Comparison of ENCODE assay signal across 20 cellular contexts in the genomic region with DNA sequence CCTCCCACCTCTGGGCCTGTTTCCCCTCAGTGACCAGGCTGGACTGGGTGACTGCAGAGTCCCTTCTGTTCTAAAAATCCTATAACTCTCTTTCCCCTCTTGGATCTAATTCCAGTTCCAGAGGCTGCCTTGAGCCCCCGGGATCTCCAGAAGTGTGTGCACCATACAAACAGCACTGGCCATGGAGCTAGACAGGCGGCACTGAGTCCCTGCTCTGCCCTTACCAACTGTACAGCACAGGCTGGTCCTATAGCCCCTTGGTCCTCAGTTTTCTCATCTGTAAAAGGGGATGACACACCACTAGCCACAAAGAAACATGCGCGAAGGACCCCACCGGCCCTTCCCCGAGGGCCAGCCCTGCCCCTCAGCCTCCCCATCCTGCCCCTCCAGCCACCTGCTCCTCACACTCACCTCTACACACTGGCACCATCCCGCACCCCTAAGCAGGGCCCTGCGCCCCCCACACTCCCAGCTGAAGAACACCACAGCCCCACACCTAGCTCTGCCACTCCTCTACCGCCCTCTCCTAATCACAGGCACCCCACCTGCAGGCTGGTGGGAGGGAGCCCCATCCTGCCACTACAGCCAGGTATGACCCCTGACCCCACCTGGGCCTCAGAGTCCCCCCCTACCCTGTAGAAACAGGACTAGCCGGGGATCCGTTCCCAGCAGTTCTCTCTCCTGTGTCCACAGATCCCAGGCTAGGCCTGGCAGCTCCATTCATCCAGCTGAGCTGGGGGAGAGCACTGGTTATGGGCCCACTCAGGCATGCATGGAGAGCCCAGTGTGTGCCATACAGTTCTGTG. TPM values are rescaled to one million over a fixed set of nuclear protein-coding genes. Genes with fewer than 3 reads are reported as not detected.
A peak's percentile ranks its signal among the peaks of the same experiment; 100 is the strongest.
DNase-seq lines count a peak whose midpoint lies in the region; ATAC-seq and TF ChIP-seq lines count a peak whose summit lies in the region.
"Had no signal": no experiment of that assay in that cellular context is flagged by ENCODE, and none has a peak within 500 bp of the region (broad histone marks: within the 10 kb centered on the region; RNA-seq: fewer than 3 reads in every experiment).

No MANE protein-coding gene starts in this region.

- H3K4me1 Mint-ChIP-seq in Calu3 (ENCODE audit: low read depth, unreplicated experiment) (peaks cover 40% of the 10 kb centered on the region), glutamatergic neuron (ENCODE audit: low read depth, unreplicated experiment) (no peaks in the 10 kb centered on the region)

- no peaks in the 10 kb centered on the region for H3K9me2 ChIP-seq in MM.1S (replicated peaks; ENCODE audit: insufficient read depth, low read length)

- POLR2A ChIA-PET in RWPE1 (lab: Yijun Ruan, JAX; ENCODE audit: low non-redundant PET): no interaction called here

- no peak overlapping the region for H2AFZ ChIP-seq in smooth muscle cell (ENCODE audit: low read depth)
- H2AFZ ChIP-seq in MM.1S (ENCODE audit: low read length): no peak overlapping the region
- H2AFZ ChIP-seq: GM23338 had no signal

- H3K79me2 ChIP-seq in smooth muscle cell (ENCODE audit: low read depth): no peaks in the 10 kb centered on the region
- no peaks in the 10 kb centered on the region for H3K79me2 ChIP-seq in MM.1S (ENCODE audit: low read length)

- H3K36me3 ChIP-seq in smooth muscle cell (ENCODE audit: low read depth) (no peaks in the 10 kb centered on the region), MM.1S (replicated peaks; ENCODE audit: insufficient read depth, low read length) (no peaks in the 10 kb centered on the region), left lung (no peaks in the 10 kb centered on the region)

- H3K27ac ChIP-seq in RWPE1: peak overlapping the region; percentile 100
- H3K27ac ChIP-seq in smooth muscle cell (ENCODE audit: low read depth): peak overlapping the region; percentile 44
- no peak overlapping the region for H3K27ac ChIP-seq in MM.1S (ENCODE audit: low read length)
- H3K27ac ChIP-seq in left lung: no peak overlapping the region

- no peaks in the 10 kb centered on the region for H3K9me3 Mint-ChIP-seq in Calu3 (ENCODE audit: low read depth, unreplicated experiment)
- H3K9me3 Mint-ChIP-seq in glutamatergic neuron (ENCODE audit: unreplicated experiment): peaks cover 3% of the 10 kb centered on the region
- H3K9me3 Mint-ChIP-seq: GM23338 had no signal

- no peak overlapping the region for H3K4me3 Mint-ChIP-seq in Calu3 (ENCODE audit: low read depth, unreplicated experiment)
- H3K4me3 Mint-ChIP-seq in glutamatergic neuron (ENCODE audit: unreplicated experiment): no peak overlapping the region
- H3K4me3 Mint-ChIP-seq: GM23338 had no signal

- CTCF ChIA-PET in Calu3 (lab: Charles Lee) (interaction anchor here (1.0 to 1.4 kb wide), 5 partner anchors 9 to 75 kb away, joined by 3 to 6 read pairs (median 4); a partner anchor contains a TSS), RWPE1 (lab: Yijun Ruan, JAX) (interaction anchor here (0.6 to 1.3 kb wide), 2 partner anchors 28 to 34 kb away, joined by 3 read pairs; no protein-coding TSS in a partner anchor)

- no peaks in the 10 kb centered on the region for H3K4me1 ChIP-seq in smooth muscle cell (ENCODE audit: low read depth)
- H3K4me1 ChIP-seq in MM.1S (ENCODE audit: low read length): no peaks in the 10 kb centered on the region
- H3K4me1 ChIP-seq in left lung: no peaks in the 10 kb centered on the region

- peaks cover 12% of the 10 kb centered on the region for H3K27me3 Mint-ChIP-seq in Calu3 (ENCODE audit: unreplicated experiment)
- H3K27me3 Mint-ChIP-seq in glutamatergic neuron (ENCODE audit: unreplicated experiment): peaks cover 5% of the 10 kb centered on the region

- no peak for ATAC-seq in left lung
- no peak for ATAC-seq in GM18519 (IDR thresholded peaks at IDR 0.05; ENCODE audit: low FRiP score, unreplicated experiment)
- ATAC-seq: GM23338 had no signal

- H3K9me3 ChIP-seq in smooth muscle cell (replicated peaks; ENCODE audit: low read depth): no peaks in the 10 kb centered on the region
- no peaks in the 10 kb centered on the region for H3K9me3 ChIP-seq in MM.1S (replicated peaks; ENCODE audit: insufficient read depth, low read length)
- H3K9me3 ChIP-seq in left lung: no peaks in the 10 kb centered on the region

- DNase-seq in Calu3 (no peak), RWPE1 (ENCODE audit: low spot score) (no peak), glutamatergic neuron (peak; percentile 1), smooth muscle cell (lab: John Stamatoyannopoulos, UW; ENCODE audit: unreplicated experiment) (no peak), MM.1S (no peak), left lung (no peak), HuH-7 (ENCODE audit: low spot score) (no peak)
- DNase-seq: C1 segment of cervical spinal cord, DMS 273 treated with DMSO at 0.1 percent for 48 hours, GDM1, Karpas-422, NCI-H1105, NCI-H1694, NCI-H2107, NCI-H2227 treated with DMSO at 0.1 percent for 48 hours, NCI-H524, SHP77 treated with DMSO at 0.1 percent for 48 hours had no signal

- H4K20me1 ChIP-seq in smooth muscle cell (ENCODE audit: low read depth): no peaks in the 10 kb centered on the region
- H4K20me1 ChIP-seq in MM.1S (ENCODE audit: insufficient read depth, low read length): no peaks in the 10 kb centered on the region

- TF ChIP-seq CTCF in Calu3 (IDR thresholded peaks at IDR 0.05; ENCODE audit: unreplicated experiment): no peak
- no peak for TF ChIP-seq CTCF in RWPE1 (conservative IDR thresholded peaks at IDR 0.05; ENCODE audit: low read depth)
- no peak for TF ChIP-seq CTCF in glutamatergic neuron (IDR thresholded peaks at IDR 0.05; ENCODE audit: partially characterized antibody, unreplicated experiment)
- TF ChIP-seq CTCF in smooth muscle cell (IDR thresholded peaks at IDR 0.05; ENCODE audit: borderline replicate concordance, insufficient read depth, poor library complexity, severe bottlenecking): no peak
- no peak for TF ChIP-seq CTCF in MM.1S (IDR thresholded peaks at IDR 0.05; ENCODE audit: low read length)
- TF ChIP-seq CTCF in left lung (IDR thresholded peaks at IDR 0.05): no peak

- intact Hi-C loops in Calu3 (cut with micrococcal nuclease; ENCODE audit: unreplicated experiment) (no loop called here), left lung (cut with DNase I) (no loop called here)

- 89% methylated on average over 7 of the region's 11 CpGs for WGBS in smooth muscle cell (ENCODE audit: low lambda C conversion rate)

- H3K36me3 Mint-ChIP-seq in Calu3 (ENCODE audit: insufficient read depth, unreplicated experiment): peaks cover 12% of the 10 kb centered on the region
- H3K36me3 Mint-ChIP-seq in glutamatergic neuron (ENCODE audit: unreplicated experiment): no peaks in the 10 kb centered on the region

- no peaks in the 10 kb centered on the region for H3F3A ChIP-seq in smooth muscle cell (ENCODE audit: low read depth)
- no peaks in the 10 kb centered on the region for H3F3A ChIP-seq in MM.1S (ENCODE audit: insufficient read depth, low read length)

- H3K27me3 ChIP-seq in smooth muscle cell (ENCODE audit: low read depth) (no peaks in the 10 kb centered on the region), MM.1S (replicated peaks; ENCODE audit: insufficient read depth, low read length) (peaks cover 43% of the 10 kb centered on the region), left lung (peaks cover 0 to 57% of the 10 kb centered on the region in 2 donors)

- H3K27ac Mint-ChIP-seq in Calu3 (ENCODE audit: unreplicated experiment) (peak overlapping the region; percentile 42), glutamatergic neuron (ENCODE audit: unreplicated experiment) (no peak overlapping the region)
- H3K27ac Mint-ChIP-seq: GM23338 had no signal

- H3K4me2 ChIP-seq in smooth muscle cell (no peak overlapping the region), MM.1S (ENCODE audit: low read depth, low read length) (no peak overlapping the region)
- H3K4me2 ChIP-seq: GM23338 had no signal

- BruUV-seq in Calu3 (replicated peaks; lab: Mats Ljungman, UMichigan): no TSS peak

- H3K4me3 ChIP-seq in smooth muscle cell (no peak overlapping the region), MM.1S (ENCODE audit: low read length) (no peak overlapping the region), left lung (no peak overlapping the region)
- H3K4me3 ChIP-seq: GM23338 had no signal

- H3K9ac ChIP-seq in smooth muscle cell (ENCODE audit: low read depth) (no peak overlapping the region), MM.1S (ENCODE audit: low read length) (no peak overlapping the region)

RNA-seq across cellular contexts. Expression of a gene that starts 0.9 kb away (rescaled TPM):
- total RNA-seq in Calu3 (2022): 3.8 and 4.2 TPM in 2 replicates
- total RNA-seq in glutamatergic neuron (ENCODE audit: unreplicated experiment): not detected
- total RNA-seq in smooth muscle cell: 404 and 521 TPM in 2 replicates
- 304 and 399 TPM in 2 replicates for polyA plus RNA-seq in smooth muscle cell
- 1 to 10 TPM in 1 of 2 donors, under 1 TPM in 1; 0.65 to 1.0 TPM for total RNA-seq in left lung
- total RNA-seq: A673, GM23338 had no signal
- polyA plus RNA-seq: GM23338 had no signal

RNA-seq across cellular contexts. Expression of a gene that starts 10.9 kb away (rescaled TPM):
- total RNA-seq in Calu3 (2022) (472 and 593 TPM in 2 replicates), glutamatergic neuron (ENCODE audit: unreplicated experiment) (not detected), smooth muscle cell (1,301 and 1,591 TPM in 2 replicates), left lung (10 to 100 TPM; 14.2 to 85.6 TPM)
- 869 and 2,544 TPM in 2 replicates for polyA plus RNA-seq in smooth muscle cell

RNA-seq across cellular contexts. Expression of a gene that starts 26.8 kb away (rescaled TPM):
- total RNA-seq in Calu3 (2022): 3.8 and 12.2 TPM in 2 replicates
- not detected for total RNA-seq in glutamatergic neuron (ENCODE audit: unreplicated experiment)
- total RNA-seq in smooth muscle cell: 235 and 348 TPM in 2 replicates
- 193 and 492 TPM in 2 replicates for polyA plus RNA-seq in smooth muscle cell
- total RNA-seq in left lung: 1 to 10 TPM in 1 of 2 donors, not detected in 1; 1.5 TPM
- total RNA-seq: A673, GM23338 had no signal
- polyA plus RNA-seq: GM23338 had no signal

RNA-seq across cellular contexts. Expression of a gene that starts 41.6 kb away (rescaled TPM):
- total RNA-seq in Calu3 (2022) (not detected in 2 replicates), glutamatergic neuron (ENCODE audit: unreplicated experiment) (not detected), smooth muscle cell (0.22 and 1.3 TPM in 2 replicates), left lung (not detected)
- not detected in 2 replicates for polyA plus RNA-seq in smooth muscle cell
- total RNA-seq: A673, GM23338 had no signal
- polyA plus RNA-seq: GM23338 had no signal

Comparison
In these comparisons a context has a peak if more than half of its experiments do, and no peak if none do; other contexts are left out.
1. H3K27ac ChIP-seq: peak in RWPE1 (single experiment) and smooth muscle cell (single experiment); none in MM.1S (single experiment) and left lung (0 of 2).
2. RNA of a gene that starts 0.9 kb away (total RNA-seq): 404 to 521 TPM in smooth muscle cell; 3.8 to 4.2 TPM in Calu3, 0.65 to 1.0 TPM in left lung and not detected in glutamatergic neuron (single experiment); every median in the first group is over 10 times any median in the second.
3. RNA of a gene that starts 10.9 kb away (total RNA-seq): 1,301 to 1,591 TPM in smooth muscle cell, 472 to 593 TPM in Calu3 and 14.2 to 85.6 TPM in left lung; not detected in glutamatergic neuron (single experiment); every median in the first group is over 10 times any median in the second.
4. RNA of a gene that starts 26.8 kb away (total RNA-seq): 235 to 348 TPM in smooth muscle cell; 3.8 to 12.2 TPM in Calu3, 1.5 TPM in left lung and not detected in glutamatergic neuron (single experiment); every median in the first group is over 10 times any median in the second.